ENCODE assay signal across 8 cellular contexts in genomic region chr5:139273572-139274264, GRCh38. TPM values are rescaled to one million over a fixed set of nuclear protein-coding genes. Genes with fewer than 3 reads are reported as not detected.
DNase-seq lines count a peak whose midpoint lies in the region; ATAC-seq and TF ChIP-seq lines count a peak whose summit lies in the region.

No MANE protein-coding gene starts in this region.

- intact Hi-C loops in left colon (cut with DNase I, micrococcal nuclease), result no loop called here

- peaks cover 44% of the 10 kb centered on the region for H3K4me1 Mint-ChIP-seq in chondrocyte (ENCODE audit: low read depth)

- ATAC-seq in GM18858 (IDR thresholded peaks at IDR 0.05; ENCODE audit: unreplicated experiment), result peak; percentile 67
- peak; percentile 78 for ATAC-seq in HG03064 (IDR thresholded peaks at IDR 0.05; ENCODE audit: low read depth, unreplicated experiment)
- peak; percentile 84 for ATAC-seq in left colon

- H3K27ac Mint-ChIP-seq in chondrocyte (ENCODE audit: unreplicated experiment), result peak overlapping the region; percentile 81

- TF ChIP-seq CTCF in AG09319 (IDR thresholded peaks at IDR 0.05; ENCODE audit: low read depth, low read length) (no peak), chondrocyte (IDR thresholded peaks at IDR 0.05) (peak; percentile 27)

- DNase-seq in AG09319 (ENCODE audit: extremely low read depth, low read depth) (peak; percentile 49), NCI-H226 (peak; percentile 75), chondrocyte (ENCODE audit: low spot score) (no peak), left colon (peak; percentile 91 to 92)
- peak; percentile 94 for DNase-seq in activated CD4-positive, CD25-positive, alpha-beta regulatory T cell treated with anti-CD3 and anti-CD28 coated beads, Interleukin-2, amount 50 U/mL, for 72 hours
- DNase-seq in stimulated activated CD4-positive, alpha-beta T cell treated with anti-CD3 and anti-CD28 coated beads, Interleukin-1b, Interleukin-23, amount 100 ng/mL, for 4 hours (ENCODE audit: low read depth in 2 of 2), result peak; percentile 79 to 89

- no peaks in the 10 kb centered on the region for H3K27me3 Mint-ChIP-seq in chondrocyte (ENCODE audit: low read depth)

- peak overlapping the region; percentile 74 for H3K4me3 Mint-ChIP-seq in chondrocyte (ENCODE audit: unreplicated experiment)

- no peaks in the 10 kb centered on the region for H3K36me3 Mint-ChIP-seq in chondrocyte (ENCODE audit: low read depth)

- no peaks in the 10 kb centered on the region for H3K9me3 Mint-ChIP-seq in chondrocyte (ENCODE audit: low read depth)

RNA-seq across cellular contexts. Expression of gene MATR3, which starts 19.8 kb away (rescaled TPM):
- 150 to 218 TPM (median 153 TPM) in 3 replicates for total RNA-seq in chondrocyte
- total RNA-seq in left colon, result 100 to 1,000 TPM in 1 of 2 donors, 10 to 100 TPM in 1; 98.4 to 106 TPM
